17 cellular contexts compared by ENCODE assay signal in genomic region chr4:141768954-141769353, GRCh38.
A peak's percentile ranks its signal among the peaks of the same experiment; 100 is the strongest.
DNase-seq lines count a peak whose midpoint lies in the region; ATAC-seq, FAIRE-seq and TF ChIP-seq lines count a peak whose summit lies in the region.
"Had no signal": no experiment of that assay in that cellular context is flagged by ENCODE, and none has a peak within 500 bp of the region (broad histone marks: within the 10 kb centered on the region; RNA-seq: fewer than 3 reads in every experiment).

No MANE protein-coding gene starts in this region.

- H3K9me3 ChIP-seq in HepG2 (ENCODE audit: low read length): no peaks in the 10 kb centered on the region
- H3K9me3 ChIP-seq: left ventricle myocardium inferior, ovary had no signal

- in situ Hi-C loops in HepG2 (cut with HindIII; ENCODE audit: extremely low pct_ligation_motif_present, low pct_unique_long_range_greater_than_20kb): no loop called here

- no peak overlapping the region for H3K4me3 Mint-ChIP-seq in T-helper 2 cell treated with Interferon-gamma antibody and Interleukin-4, amounts not matched to agents 5 μg/mL and 100 μg/mL, for 36 hours
- H3K4me3 Mint-ChIP-seq: activated CD8-positive, alpha-beta T cell treated with anti-CD3 and anti-CD28 coated beads for 36 hours; dendritic cell treated with granulocyte-macrophage colony-stimulating factor and Interleukin-4, amounts not matched to agents 40 ng/mL and 50 ng/mL, for 4 days; stimulated activated effector memory CD8-positive, alpha-beta T cell treated with anti-CD3 and anti-CD28 coated beads, Interleukin-12 subunit alpha, Interleukin-12 subunit beta, amount 100 ng/mL, for 72 hours had no signal

- TF ChIP-seq CTCF in bronchial epithelial cell (IDR thresholded peaks at IDR 0.05; ENCODE audit: insufficient read depth, low read length, severe bottlenecking) (no peak), HepG2 (CRISPR knock-in tag; IDR thresholded peaks at IDR 0.05) (no peak)

- no peaks in the 10 kb centered on the region for H3K9me3 Mint-ChIP-seq in T-helper 2 cell treated with Interferon-gamma antibody and Interleukin-4, amounts not matched to agents 5 μg/mL and 100 μg/mL, for 36 hours

- BruUV-seq in HepG2 (replicated peaks; lab: Mats Ljungman, UMichigan): no TSS peak

- H3K79me2 ChIP-seq in HepG2 (ENCODE audit: insufficient read depth, low read length): no peaks in the 10 kb centered on the region

- H3K36me3 Mint-ChIP-seq in T-helper 2 cell treated with Interferon-gamma antibody and Interleukin-4, amounts not matched to agents 5 μg/mL and 100 μg/mL, for 36 hours (ENCODE audit: low read depth): no peaks in the 10 kb centered on the region
- H3K36me3 Mint-ChIP-seq: stimulated activated effector memory CD8-positive, alpha-beta T cell treated with anti-CD3 and anti-CD28 coated beads, Interleukin-12 subunit alpha, Interleukin-12 subunit beta, amount 100 ng/mL, for 72 hours had no signal

- H3K27me3 Mint-ChIP-seq in T-helper 2 cell treated with Interferon-gamma antibody and Interleukin-4, amounts not matched to agents 5 μg/mL and 100 μg/mL, for 36 hours (ENCODE audit: low read depth): no peaks in the 10 kb centered on the region
- H3K27me3 Mint-ChIP-seq: dendritic cell treated with granulocyte-macrophage colony-stimulating factor and Interleukin-4, amounts not matched to agents 40 ng/mL and 50 ng/mL, for 4 days had no signal

- no peak overlapping the region for H3K4me3 ChIP-seq in bronchial epithelial cell (ENCODE audit: low read depth, low read length)
- no peak overlapping the region for H3K4me3 ChIP-seq in HepG2 (replicated peaks in 1 of 3; ENCODE audit: insufficient read depth in 1 of 3, low read depth in 2 of 3, low read length in 3 of 3)
- H3K4me3 ChIP-seq: left ventricle myocardium inferior, ovary had no signal

- peak; percentile 56 for DNase-seq in AG20443 (ENCODE audit: low spot score)
- peak; percentile 26 for DNase-seq in HTR-8/SVneo (ENCODE audit: insufficient read length, low spot score)
- peak; percentile 41 for DNase-seq in bronchial epithelial cell (ENCODE audit: low read depth)
- DNase-seq in iris pigment epithelial cell (ENCODE audit: low read depth): peak; percentile 79
- DNase-seq in T-helper 2 cell treated with Interferon-gamma antibody and Interleukin-4, amounts not matched to agents 5 μg/mL and 100 μg/mL, for 36 hours (ENCODE audit: low spot score): no peak
- DNase-seq in activated CD4-positive, alpha-beta T cell treated with anti-CD3 and anti-CD28 coated beads for 1 hour: no peak
- no peak for DNase-seq in HepG2 (ENCODE audit: low spot score)
- DNase-seq: activated CD8-positive, alpha-beta T cell treated with anti-CD3 and anti-CD28 coated beads for 36 hours; activated naive CD4-positive, alpha-beta T cell treated with Interleukin-2 at 50 U/mL for 16 hours; COR-L47; Kasumi-1; left ventricle myocardium inferior; ovary; T-helper 2 cell had no signal

- TF ChIP-seq EP300 in HepG2 (IDR thresholded peaks at IDR 0.05; ENCODE audit: low read depth in 2 of 2, low read length in 2 of 2) (no peak), HepG2 (CRISPR knock-in tag; IDR thresholded peaks at IDR 0.05; ENCODE audit: borderline replicate concordance) (no peak)

- CTCF ChIA-PET in HepG2 (lab: Yijun Ruan, JAX; ENCODE audit: low intra/inter-chr PET ratio, low total read pairs): no interaction called here

- no peak overlapping the region for H3K27ac ChIP-seq in HepG2 (ENCODE audit: extremely low read length, insufficient read depth, low read length)
- H3K27ac ChIP-seq: left ventricle myocardium inferior, ovary had no signal

- no peak overlapping the region for H3K27ac Mint-ChIP-seq in T-helper 2 cell treated with Interferon-gamma antibody and Interleukin-4, amounts not matched to agents 5 μg/mL and 100 μg/mL, for 36 hours
- H3K27ac Mint-ChIP-seq: activated CD8-positive, alpha-beta T cell treated with anti-CD3 and anti-CD28 coated beads for 36 hours; dendritic cell treated with granulocyte-macrophage colony-stimulating factor and Interleukin-4, amounts not matched to agents 40 ng/mL and 50 ng/mL, for 4 days; stimulated activated effector memory CD8-positive, alpha-beta T cell treated with anti-CD3 and anti-CD28 coated beads, Interleukin-12 subunit alpha, Interleukin-12 subunit beta, amount 100 ng/mL, for 72 hours had no signal

- no peak overlapping the region for H3K4me2 ChIP-seq in HepG2 (ENCODE audit: low read depth, low read length)

- POLR2A ChIA-PET in HepG2 (lab: Yijun Ruan, JAX): no interaction called here

- no peak overlapping the region for H3K9ac ChIP-seq in HepG2 (ENCODE audit: insufficient read depth, low read depth, low read length)

- no peaks in the 10 kb centered on the region for H3K27me3 ChIP-seq in bronchial epithelial cell (ENCODE audit: control insufficient read depth, insufficient read depth, low read length)
- H3K27me3 ChIP-seq in HepG2 (ENCODE audit: control insufficient read depth in 1 of 2, insufficient read depth in 2 of 2, low read length in 2 of 2): no peaks in the 10 kb centered on the region
- H3K27me3 ChIP-seq: ovary had no signal

- TF ChIP-seq RAD21 in HepG2 (CRISPR knock-in tag; IDR thresholded peaks at IDR 0.05): no peak

- no peaks in the 10 kb centered on the region for H4K20me1 ChIP-seq in HepG2 (ENCODE audit: insufficient read depth, low read length)

- ATAC-seq in HG02884 (IDR thresholded peaks at IDR 0.05; ENCODE audit: unreplicated experiment): no peak
- no peak for ATAC-seq in HepG2
- ATAC-seq: activated CD8-positive, alpha-beta T cell treated with anti-CD3 and anti-CD28 coated beads for 36 hours; stimulated activated effector memory CD8-positive, alpha-beta T cell treated with anti-CD3 and anti-CD28 coated beads, Interleukin-12 subunit alpha, Interleukin-12 subunit beta, amount 100 ng/mL, for 72 hours had no signal

- H3K4me1 ChIP-seq in HepG2 (ENCODE audit: insufficient read depth, low read length): no peaks in the 10 kb centered on the region
- H3K4me1 ChIP-seq: left ventricle myocardium inferior had no signal

- no peak for FAIRE-seq in HTR-8/SVneo (lab: Jason Lieb, UNC)
- FAIRE-seq in bronchial epithelial cell (lab: Jason Lieb, UNC): no peak
- FAIRE-seq in HepG2 (lab: Jason Lieb, UNC): no peak

- H3K36me3 ChIP-seq in bronchial epithelial cell (ENCODE audit: control insufficient read depth, insufficient read depth, low read length) (no peaks in the 10 kb centered on the region), HepG2 (replicated peaks in 1 of 2; ENCODE audit: control insufficient read depth in 1 of 2, insufficient read depth in 2 of 2, low read length in 2 of 2) (no peaks in the 10 kb centered on the region)
- H3K36me3 ChIP-seq: left ventricle myocardium inferior, ovary had no signal

- 9% methylated on average over 4 of the region's 4 CpGs for WGBS in HepG2 (ENCODE audit: low lambda C conversion rate)

- intact Hi-C loops in HepG2 (cut with micrococcal nuclease; ENCODE audit: unreplicated experiment): no loop called here

- peaks cover 12% of the 10 kb centered on the region for H3K4me1 Mint-ChIP-seq in T-helper 2 cell treated with Interferon-gamma antibody and Interleukin-4, amounts not matched to agents 5 μg/mL and 100 μg/mL, for 36 hours (ENCODE audit: low read depth)

- no peak overlapping the region for H2AFZ ChIP-seq in HepG2 (ENCODE audit: low read length)

- TF ChIP-seq POLR2A in HepG2 (IDR thresholded peaks at IDR 0.05; ENCODE audit: insufficient read depth in 1 of 2, low read depth in 2 of 2, low read length in 2 of 2): no peak

TF ChIP-seq in HepG2, 621 proteins besides CTCF, POLR2A, EP300 and RAD21 (continues in another document):
- TF ChIP-seq ZNF430 (CRISPR knock-in tag; IDR thresholded peaks at IDR 0.05) (no peak), SIN3B (IDR thresholded peaks at IDR 0.05; ENCODE audit: low read length) (no peak), ZNF781 (CRISPR knock-in tag; IDR thresholded peaks at IDR 0.05; ENCODE audit: borderline replicate concordance, not compliant biosample characterization) (no peak), THAP8 (CRISPR knock-in tag; IDR thresholded peaks at IDR 0.05; ENCODE audit: borderline replicate concordance) (no peak), KMT2B (CRISPR knock-in tag; IDR thresholded peaks at IDR 0.05) (no peak), HOXA9 (CRISPR knock-in tag; IDR thresholded peaks at IDR 0.05; ENCODE audit: borderline replicate concordance) (no peak), PBX3 (CRISPR knock-in tag; IDR thresholded peaks at IDR 0.05; ENCODE audit: borderline replicate concordance) (no peak), SP1 (IDR thresholded peaks at IDR 0.05) (no peak), SP1 (CRISPR knock-in tag; IDR thresholded peaks at IDR 0.05) (no peak), ZSCAN22 (CRISPR knock-in tag; IDR thresholded peaks at IDR 0.05) (no peak), KDM1A (CRISPR knock-in tag; IDR thresholded peaks at IDR 0.05) (no peak), ZBTB43 (CRISPR knock-in tag; conservative IDR thresholded peaks at IDR 0.05) (no peak), ZBTB3 (CRISPR knock-in tag; IDR thresholded peaks at IDR 0.05; ENCODE audit: borderline replicate concordance, low read depth) (no peak), SP5 (CRISPR knock-in tag; IDR thresholded peaks at IDR 0.05; ENCODE audit: borderline replicate concordance, low read depth) (no peak)

Comparison
In these comparisons a context has a peak if more than half of its experiments do, and no peak if none do; other contexts are left out.
1. DNase-seq: peak in AG20443 (single experiment), HTR-8/SVneo (single experiment), bronchial epithelial cell (single experiment) and iris pigment epithelial cell (single experiment); none in T-helper 2 cell treated with Interferon-gamma antibody and Interleukin-4, amounts not matched to agents 5 μg/mL and 100 μg/mL, for 36 hours (single experiment), activated CD4-positive, alpha-beta T cell treated with anti-CD3 and anti-CD28 coated beads for 1 hour (single experiment) and HepG2 (single experiment).